Comparison of ENCODE assay signal across 20 cellular contexts in genomic region chr16:60031751-60032150, GRCh38.
A peak's percentile ranks its signal among the peaks of the same experiment; 100 is the strongest.
DNase-seq lines count a peak whose midpoint lies in the region; ATAC-seq and TF ChIP-seq lines count a peak whose summit lies in the region.
"Had no signal": no experiment of that assay in that cellular context is flagged by ENCODE, and none has a peak within 500 bp of the region (broad histone marks: within the 10 kb centered on the region; RNA-seq: fewer than 3 reads in every experiment).

No MANE protein-coding gene starts in this region.

- no peaks in the 10 kb centered on the region for H3K27me3 ChIP-seq in smooth muscle cell (ENCODE audit: low read depth)

- peak overlapping the region; percentile 44 for H3K4me2 ChIP-seq in smooth muscle cell

- H3K27ac ChIP-seq in smooth muscle cell (ENCODE audit: low read depth): peak overlapping the region; percentile 43
- H3K27ac ChIP-seq: C4-2B, HL-60 had no signal

- H3K4me1 ChIP-seq in smooth muscle cell (ENCODE audit: low read depth): no peaks in the 10 kb centered on the region

- DNase-seq in COLO829 (ENCODE audit: low spot score) (peak; percentile 0), LHCN-M2 (ENCODE audit: low read depth) (peak; percentile 1), foreskin melanocyte (peak; percentile 26), smooth muscle cell (lab: John Stamatoyannopoulos, UW; ENCODE audit: unreplicated experiment) (no peak)
- DNase-seq in activated naive CD8-positive, alpha-beta T cell treated with anti-CD3 and anti-CD28 coated beads, Interleukin-2, amount 50 U/mL, for 24 hours: no peak
- DNase-seq: CD8-positive, alpha-beta memory T cell; GF-D8; H9; KBM-7; NCI-H1694 treated with DMSO at 0.1 percent for 48 hours; NCI-H2081 treated with DMSO at 0.1 percent for 48 hours; NCI-H2171 treated with DMSO at 0.1 percent for 48 hours; NCI-H446; NCI-H526 had no signal

- H3K4me3 Mint-ChIP-seq in activated naive CD8-positive, alpha-beta T cell treated with anti-CD3 and anti-CD28 coated beads, Interleukin-2, amount 50 U/mL, for 24 hours: no peak overlapping the region
- H3K4me3 Mint-ChIP-seq: CD8-positive, alpha-beta memory T cell; H9 had no signal

- peaks cover 5% of the 10 kb centered on the region for H3K9me3 Mint-ChIP-seq in activated naive CD8-positive, alpha-beta T cell treated with anti-CD3 and anti-CD28 coated beads, Interleukin-2, amount 50 U/mL, for 24 hours
- H3K9me3 Mint-ChIP-seq: H9 had no signal

- no peak overlapping the region for H3K9ac ChIP-seq in smooth muscle cell (ENCODE audit: low read depth)

- peak overlapping the region; percentile 35 for H2AFZ ChIP-seq in smooth muscle cell (ENCODE audit: low read depth)

- WGBS in smooth muscle cell (ENCODE audit: low lambda C conversion rate): 60% methylated on average over 1 of the region's 1 CpG

- TF ChIP-seq CTCF in smooth muscle cell (IDR thresholded peaks at IDR 0.05; ENCODE audit: borderline replicate concordance, insufficient read depth, poor library complexity, severe bottlenecking): no peak

- no peaks in the 10 kb centered on the region for H3K36me3 ChIP-seq in smooth muscle cell (ENCODE audit: low read depth)

- no peaks in the 10 kb centered on the region for H3K4me1 Mint-ChIP-seq in activated naive CD8-positive, alpha-beta T cell treated with anti-CD3 and anti-CD28 coated beads, Interleukin-2, amount 50 U/mL, for 24 hours
- H3K4me1 Mint-ChIP-seq: CD8-positive, alpha-beta memory T cell; H9 had no signal

- no peaks in the 10 kb centered on the region for H3K79me2 ChIP-seq in smooth muscle cell (ENCODE audit: low read depth)

- H3K4me3 ChIP-seq in smooth muscle cell: no peak overlapping the region

- no peak overlapping the region for H3K27ac Mint-ChIP-seq in activated naive CD8-positive, alpha-beta T cell treated with anti-CD3 and anti-CD28 coated beads, Interleukin-2, amount 50 U/mL, for 24 hours
- H3K27ac Mint-ChIP-seq: CD8-positive, alpha-beta memory T cell; H9 had no signal

- H3K27me3 Mint-ChIP-seq in activated naive CD8-positive, alpha-beta T cell treated with anti-CD3 and anti-CD28 coated beads, Interleukin-2, amount 50 U/mL, for 24 hours: no peaks in the 10 kb centered on the region

- no peaks in the 10 kb centered on the region for H3K36me3 Mint-ChIP-seq in activated naive CD8-positive, alpha-beta T cell treated with anti-CD3 and anti-CD28 coated beads, Interleukin-2, amount 50 U/mL, for 24 hours (ENCODE audit: low read depth)
- H3K36me3 Mint-ChIP-seq: CD8-positive, alpha-beta memory T cell had no signal

- ATAC-seq in GM21515 (IDR thresholded peaks at IDR 0.05; ENCODE audit: unreplicated experiment) (no peak), HG03196 (IDR thresholded peaks at IDR 0.05; ENCODE audit: unreplicated experiment) (no peak), HG03378 (IDR thresholded peaks at IDR 0.05; ENCODE audit: unreplicated experiment) (no peak)
- ATAC-seq in activated naive CD8-positive, alpha-beta T cell treated with anti-CD3 and anti-CD28 coated beads, Interleukin-2, amount 50 U/mL, for 24 hours: no peak
- ATAC-seq: Right ventricle myocardium inferior had no signal

- H3K9me3 ChIP-seq in smooth muscle cell (replicated peaks; ENCODE audit: low read depth): no peaks in the 10 kb centered on the region

- H3F3A ChIP-seq in smooth muscle cell (ENCODE audit: low read depth): no peaks in the 10 kb centered on the region

- no peaks in the 10 kb centered on the region for H4K20me1 ChIP-seq in smooth muscle cell (ENCODE audit: low read depth)

Comparison
In these comparisons a context has a peak if more than half of its experiments do, and no peak if none do; other contexts are left out.
1. DNase-seq: peak in COLO829 (single experiment), LHCN-M2 (single experiment) and foreskin melanocyte (single experiment); none in smooth muscle cell (single experiment) and activated naive CD8-positive, alpha-beta T cell treated with anti-CD3 and anti-CD28 coated beads, Interleukin-2, amount 50 U/mL, for 24 hours (single experiment).